Comparison of ENCODE assay signal across 1 cellular context in genomic region chr22:39148727-39149535, GRCh38.
TF ChIP-seq lines count a peak whose summit lies in the region.

No MANE protein-coding gene starts in this region.

TF ChIP-seq in GM12878, 131 proteins besides CTCF, POLR2A, EP300 and RAD21 (continues in another document):
- TF ChIP-seq USF2 (IDR thresholded peaks at IDR 0.05; ENCODE audit: borderline replicate concordance, low read depth, low read length), result no peak
- no peak for TF ChIP-seq WRNIP1 (IDR thresholded peaks at IDR 0.05; ENCODE audit: borderline replicate concordance, low read depth, low read length)
- peak; percentile 66 for TF ChIP-seq ZNF687 (IDR thresholded peaks at IDR 0.05)
- TF ChIP-seq NR2C2 (IDR thresholded peaks at IDR 0.05; ENCODE audit: borderline replicate concordance, control insufficient read depth, insufficient read length, low read depth), result no peak
- no peak for TF ChIP-seq EZH2 (IDR thresholded peaks at IDR 0.05; ENCODE audit: borderline replicate concordance, control insufficient read depth, low read depth, low read length)
- TF ChIP-seq REST (IDR thresholded peaks at IDR 0.05; ENCODE audit: low read depth, low read length), result no peak
- peak; percentile 41; the same call in 1 of the 2 replicates for TF ChIP-seq NR2F1 (conservative IDR thresholded peaks at IDR 0.05)
- TF ChIP-seq BACH1 (IDR thresholded peaks at IDR 0.05; ENCODE audit: borderline replicate concordance), result peak; percentile 10; the same call in 1 of the 2 replicates
- TF ChIP-seq RUNX3 (IDR thresholded peaks at IDR 0.05; ENCODE audit: low read length), result no peak
- TF ChIP-seq SIN3A (IDR thresholded peaks at IDR 0.05; ENCODE audit: low read depth, low read length), result peak; percentile 60; the same call in 1 of the 2 replicates
- TF ChIP-seq TCF12 (IDR thresholded peaks at IDR 0.05; ENCODE audit: low read depth, low read length), result 0 out of 2 replicates have a peak, but pooled peaks have one; percentile 17
- no peak for TF ChIP-seq ZBED1 (IDR thresholded peaks at IDR 0.05; ENCODE audit: borderline replicate concordance)
- no peak for TF ChIP-seq CEBPB (IDR thresholded peaks at IDR 0.05; ENCODE audit: borderline replicate concordance in 1 of 2, low read depth in 2 of 2, low read length in 2 of 2)
- TF ChIP-seq CREB1 (IDR thresholded peaks at IDR 0.05; ENCODE audit: low read depth), result 0 out of 2 replicates have a peak, but pooled peaks have one; percentile 31
- TF ChIP-seq IRF4 (IDR thresholded peaks at IDR 0.05; ENCODE audit: low read depth, low read length), result no peak
- TF ChIP-seq SREBF1 (IDR thresholded peaks at IDR 0.05; ENCODE audit: low read length), result no peak
- no peak for TF ChIP-seq MEF2B (IDR thresholded peaks at IDR 0.05; ENCODE audit: partially characterized antibody, poor library complexity, severe bottlenecking)
- peak; percentile 62; the same call in 1 of the 2 replicates for TF ChIP-seq ZNF592 (IDR thresholded peaks at IDR 0.05)
- no peak; the same call in 1 of the 2 replicates for TF ChIP-seq MLLT1 (IDR thresholded peaks at IDR 0.05)
- TF ChIP-seq IKZF2 (IDR thresholded peaks at IDR 0.05), result peak in 1 of 2 experiments; percentile 67; a peak in 2 of 4 replicates
- TF ChIP-seq HDGF (IDR thresholded peaks at IDR 0.05), result no peak; the same call in 1 of the 2 replicates
- TF ChIP-seq SMARCA5 (IDR thresholded peaks at IDR 0.05), result peak; percentile 100
- peak; percentile 43; the same call in 1 of the 2 replicates for TF ChIP-seq EED (IDR thresholded peaks at IDR 0.05; ENCODE audit: low read depth)
- TF ChIP-seq RBBP5 (conservative IDR thresholded peaks at IDR 0.05), result no peak
- no peak for TF ChIP-seq MXI1 (IDR thresholded peaks at IDR 0.05; ENCODE audit: low read depth, low read length)
- TF ChIP-seq BCL11A (IDR thresholded peaks at IDR 0.05; ENCODE audit: low read depth, low read length), result no peak
- no peak for TF ChIP-seq BCLAF1 (IDR thresholded peaks at IDR 0.05)
- TF ChIP-seq TBL1XR1 (IDR thresholded peaks at IDR 0.05; ENCODE audit: low read depth, low read length), result no peak
- no peak for TF ChIP-seq JUND (IDR thresholded peaks at IDR 0.05; ENCODE audit: low read depth, low read length)
- TF ChIP-seq SIX5 (IDR thresholded peaks at IDR 0.05; ENCODE audit: low read depth, low read length, severe bottlenecking), result no peak
- TF ChIP-seq E2F4 (IDR thresholded peaks at IDR 0.05; ENCODE audit: low read depth, low read length), result no peak
- no peak; the same call in 1 of the 2 replicates for TF ChIP-seq PKNOX1 (IDR thresholded peaks at IDR 0.05)
- no peak for TF ChIP-seq IRF3 (IDR thresholded peaks at IDR 0.05)
- TF ChIP-seq SUZ12 (IDR thresholded peaks at IDR 0.05; ENCODE audit: unreplicated experiment), result no peak
- peak; percentile 63 for TF ChIP-seq GATAD2B (conservative IDR thresholded peaks at IDR 0.05; ENCODE audit: low read depth)
- TF ChIP-seq POU2F2 (IDR thresholded peaks at IDR 0.05; ENCODE audit: borderline replicate concordance, low read depth, low read length), result peak; percentile 42; the same call in 2 of the 3 replicates
- TF ChIP-seq MEF2A (IDR thresholded peaks at IDR 0.05; ENCODE audit: insufficient read depth, low read depth, low read length), result no peak
- no peak for TF ChIP-seq ESRRA (IDR thresholded peaks at IDR 0.05; ENCODE audit: low read length)
- TF ChIP-seq KAT2A (conservative IDR thresholded peaks at IDR 0.05; ENCODE audit: control insufficient read depth, low read depth, low read length), result no peak
- no peak for TF ChIP-seq BRCA1 (IDR thresholded peaks at IDR 0.05; ENCODE audit: low read depth, low read length)
